In the genomic region with DNA sequence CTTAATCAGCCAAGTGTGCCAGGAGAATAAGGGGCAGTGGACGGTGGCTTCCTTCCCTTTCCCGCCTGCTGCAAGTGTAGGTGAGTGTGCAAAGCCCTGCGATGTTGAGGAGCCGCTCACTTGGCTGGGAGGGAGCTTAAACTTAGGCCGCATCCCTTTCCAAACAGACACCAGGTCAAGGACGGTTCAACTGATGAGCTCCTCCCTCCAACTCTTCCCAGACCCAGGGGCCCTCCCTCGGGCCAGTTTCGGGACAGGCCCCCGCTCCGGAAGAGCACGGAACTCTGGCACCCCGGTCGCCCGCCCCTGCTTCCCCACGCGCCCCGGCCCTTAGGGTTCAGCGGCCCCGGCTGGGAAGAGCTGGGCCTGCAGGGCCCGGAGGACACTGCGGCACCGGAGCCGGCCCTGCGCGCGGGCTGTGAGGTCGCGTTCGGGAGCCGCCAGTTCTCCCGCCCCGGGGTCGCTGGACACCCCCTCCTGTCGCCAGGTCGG, we compare ENCODE assay signal across 8 cellular contexts. TPM values are rescaled to one million over a fixed set of nuclear protein-coding genes. Genes with fewer than 3 reads are reported as not detected.
A peak's percentile ranks its signal among the peaks of the same experiment; 100 is the strongest.
DNase-seq lines count a peak whose midpoint lies in the region; ATAC-seq and TF ChIP-seq lines count a peak whose summit lies in the region.

No MANE protein-coding gene starts in this region.

- DNase-seq in CD1c-positive myeloid dendritic cell (ENCODE audit: extremely low spot score) = peak; percentile 48
- DNase-seq in UCSD-AML1 (lab: John Stamatoyannopoulos, UW; ENCODE audit: unreplicated experiment) = peak; percentile 56
- peak; percentile 20 for DNase-seq in fibroblast of gingiva (ENCODE audit: low read depth)
- no peak for DNase-seq in A172 (ENCODE audit: low spot score)
- no peak for DNase-seq in NCI-H128 (lab: John Stamatoyannopoulos, UW; ENCODE audit: unreplicated experiment)

- peaks cover 3% of the 10 kb centered on the region for H3K27me3 Mint-ChIP-seq in nephron (ENCODE audit: low read depth)

- peak overlapping the region in 2 of 3 experiments; percentile 61 to 62 for H3K27ac Mint-ChIP-seq in nephron

- peaks cover 43% of the 10 kb centered on the region for H3K4me1 Mint-ChIP-seq in nephron

- peak overlapping the region; percentile 87 to 99 (median 87) for H3K4me3 Mint-ChIP-seq in nephron

- peak; percentile 17 for ATAC-seq in GM19328 (IDR thresholded peaks at IDR 0.05; ENCODE audit: unreplicated experiment)
- peak; percentile 37 for ATAC-seq in HG03432 (IDR thresholded peaks at IDR 0.05; ENCODE audit: unreplicated experiment)

- TF ChIP-seq CTCF in nephron (IDR thresholded peaks at IDR 0.05; ENCODE audit: unreplicated experiment in 3 of 3) = no peak

- H3K36me3 Mint-ChIP-seq in nephron (ENCODE audit: low read depth) = peaks cover 34% of the 10 kb centered on the region

- H3K9me3 Mint-ChIP-seq in nephron = no peaks in the 10 kb centered on the region

RNA-seq across cellular contexts. Expression of a gene that starts 0.5 kb away (rescaled TPM):
- total RNA-seq in A172 (2014; rRNA removed; shearing (Covaris generic)) = 37.3 and 60.5 TPM in 2 replicates

RNA-seq across cellular contexts. Expression of a gene that starts 2.1 kb away (rescaled TPM):
- total RNA-seq in A172 (2014; rRNA removed; shearing (Covaris generic)) = 85.8 and 94.2 TPM in 2 replicates

Comparison
In these comparisons a context has a peak if more than half of its experiments do, and no peak if none do; other contexts are left out.
1. DNase-seq: peak in CD1c-positive myeloid dendritic cell (single experiment), UCSD-AML1 (single experiment) and fibroblast of gingiva (single experiment); none in A172 (single experiment) and NCI-H128 (single experiment).